ENCODE assay signal across 35 cellular contexts in genomic region chrY:22301815-22302214, GRCh38.
"Had no signal": no experiment of that assay in that cellular context is flagged by ENCODE, and none has a peak within 500 bp of the region (broad histone marks: within the 10 kb centered on the region; RNA-seq: fewer than 3 reads in every experiment).

No MANE protein-coding gene starts in this region.

- H3K9me3 ChIP-seq: MG63 had no signal

- H3K4me3 ChIP-seq: MG63 had no signal

- H3K27me3 ChIP-seq: MG63 had no signal

- H3K36me3 ChIP-seq: MG63 had no signal

- DNase-seq: Kasumi-1, MG63, MM.1S, MV-4-11, NCI-H1048, NCI-H1092, NCI-H1092 treated with DMSO at 0.1 percent for 48 hours, NCI-H1105, NCI-H1105 treated with DMSO at 0.1 percent for 48 hours, NCI-H1417, NCI-H1417 treated with DMSO at 0.1 percent for 48 hours, NCI-H1436, NCI-H1436 treated with DMSO at 0.1 percent for 48 hours, NCI-H146, NCI-H1694, NCI-H1694 treated with DMSO at 0.1 percent for 48 hours, NCI-H187, NCI-H187 treated with DMSO at 0.1 percent for 48 hours, NCI-H1930, NCI-H2029, NCI-H2029 treated with DMSO at 0.1 percent for 48 hours, NCI-H2081, NCI-H2081 treated with DMSO at 0.1 percent for 48 hours, NCI-H2107, NCI-H2171, NCI-H2171 treated with DMSO at 0.1 percent for 48 hours, NCI-H2227 treated with DMSO at 0.1 percent for 48 hours, NCI-H226, NCI-H345, NCI-H446, NCI-H446 treated with DMSO at 0.1 percent for 48 hours, NCI-H510A, NCI-H510A treated with DMSO at 0.1 percent for 48 hours, NCI-H524, NCI-H524 treated with DMSO at 0.1 percent for 48 hours had no signal
